Comparison of ENCODE assay signal across 8 cellular contexts in genomic region chr2:9951522-9952285, GRCh38. TPM values are rescaled to one million over a fixed set of nuclear protein-coding genes. Genes with fewer than 3 reads are reported as not detected.
DNase-seq lines count a peak whose midpoint lies in the region; ATAC-seq and TF ChIP-seq lines count a peak whose summit lies in the region.

GRHL1 (plus strand) TSS chr2:9951693; CDS start chr2:9951834, 141 bp downstream.

- H3K4me3 ChIP-seq in BLaER1 (peak within 1 kb of the TSS; percentile 81), liver (ENCODE audit: low read depth in 1 of 3, low read length in 3 of 3) (peak within 1 kb of the TSS; percentile 83 to 95 (median 84))

- TF ChIP-seq CTCF in liver (IDR thresholded peaks at IDR 0.05; ENCODE audit: low read depth, low read length, missing input control), result no peak

- TF ChIP-seq RAD21 in liver (IDR thresholded peaks at IDR 0.05), result no peak

- no peaks in the 10 kb centered on the region for H3K36me3 ChIP-seq in BLaER1
- H3K36me3 ChIP-seq in liver (ENCODE audit: control insufficient read depth in 4 of 4, insufficient read depth in 3 of 4, low read depth in 1 of 4, low read length in 3 of 4), result peaks cover 0 to 2% (median 0%) of the 10 kb centered on the region in 4 donors

- H3K9ac ChIP-seq in BLaER1, result peak within 1 kb of the TSS; percentile 71
- H3K9ac ChIP-seq in liver (ENCODE audit: low read depth in 1 of 2, low read length in 2 of 2), result peak within 1 kb of the TSS; percentile 72 to 87

- ATAC-seq in GM19438 (IDR thresholded peaks at IDR 0.05; ENCODE audit: low read depth, unreplicated experiment), result peak; percentile 95
- peak; percentile 89 for ATAC-seq in HG03558 (IDR thresholded peaks at IDR 0.05; ENCODE audit: extremely low read depth, unreplicated experiment)

- H3K27ac ChIP-seq in BLaER1, result peak within 1 kb of the TSS; percentile 14; the same call in 1 of the 2 replicates
- peak within 1 kb of the TSS; percentile 70 to 77 for H3K27ac ChIP-seq in liver (ENCODE audit: low read depth in 1 of 2, low read length in 2 of 2)

- H3K4me1 ChIP-seq in BLaER1 (peaks cover 12% of the 10 kb centered on the region), liver (ENCODE audit: control insufficient read depth in 4 of 4, insufficient read depth in 4 of 4, low read length in 3 of 4) (peaks cover 0 to 18% (median 9%) of the 10 kb centered on the region in 4 donors)

- DNase-seq in NCI-H69 (lab: John Stamatoyannopoulos, UW) (peak; percentile 93), dermis microvascular lymphatic vessel endothelial cell (ENCODE audit: low read depth in 2 of 2) (peak; percentile 76 to 94)
- DNase-seq in activated CD4-positive, alpha-beta T cell treated with anti-CD3 and anti-CD28 coated beads, Interleukin-2, amount 50 U/mL, for 4 hours, result peak; percentile 84 to 86
- DNase-seq in stimulated activated CD4-positive, alpha-beta T cell treated with anti-CD3 and anti-CD28 coated beads, Interleukin-2, amount 100 ng/mL, for 48 hours, result peak; percentile 82 to 89

- H3K9me3 ChIP-seq in BLaER1 (no peaks in the 10 kb centered on the region), liver (ENCODE audit: control insufficient read depth in 4 of 4, low read length in 3 of 4) (no peaks in the 10 kb centered on the region)

- no peaks in the 10 kb centered on the region for H4K20me1 ChIP-seq in BLaER1

- H3K4me2 ChIP-seq in BLaER1, result peak within 1 kb of the TSS; percentile 93

- H3K27me3 ChIP-seq in BLaER1, result peaks cover 43% of the 10 kb centered on the region
- no peaks in the 10 kb centered on the region for H3K27me3 ChIP-seq in liver (ENCODE audit: control insufficient read depth in 4 of 4, insufficient read depth in 4 of 4, low read length in 3 of 4)

- under 1% methylated on average over 111 of the region's 111 CpGs for WGBS in liver

TF ChIP-seq in liver, 16 proteins besides CTCF, POLR2A, EP300 and RAD21:
- TF ChIP-seq REST (IDR thresholded peaks at IDR 0.05), result peak; percentile 11
- no peak for TF ChIP-seq MAX (IDR thresholded peaks at IDR 0.05)

RNA-seq across cellular contexts. Expression of gene GRHL1, which starts in this region (rescaled TPM):
- 0.26 and 0.76 TPM in 2 replicates for total RNA-seq in dermis microvascular lymphatic vessel endothelial cell
- 10 to 100 TPM in 1 of 2 donors, 1 to 10 TPM in 1; 6.2 to 13.7 TPM for total RNA-seq in liver
- polyA plus RNA-seq in liver, result 1 to 10 TPM; 3.6 to 6.0 TPM

Comparison
In these comparisons a context has a peak if more than half of its experiments do, and no peak if none do; other contexts are left out.
1. Peak in every context shown above with its lines: DNase-seq, ATAC-seq, H3K4me3 ChIP-seq and H3K27ac ChIP-seq.
2. Peak in DNase-seq in dermis microvascular lymphatic vessel endothelial cell; RNA of the gene not detected or under 1 TPM.